In genomic region chr20:57618091-57618765, GRCh38 we compare ENCODE assay signal across 10 cellular contexts. TPM values are rescaled to one million over a fixed set of nuclear protein-coding genes. Genes with fewer than 3 reads are reported as not detected.
DNase-seq lines count a peak whose midpoint lies in the region; ATAC-seq and TF ChIP-seq lines count a peak whose summit lies in the region.
"Had no signal": no experiment of that assay in that cellular context is flagged by ENCODE, and none has a peak within 500 bp of the region (broad histone marks: within the 10 kb centered on the region; RNA-seq: fewer than 3 reads in every experiment).

No MANE protein-coding gene starts in this region.

- intact Hi-C loops in left ventricle myocardium superior (cut with micrococcal nuclease) (no loop called here), Right ventricle myocardium inferior (cut with DNase I) (no loop called here), transverse colon (cut with DNase I; ENCODE audit: low total_unique reads) (no loop called here), cardiac septum (cut with DNase I) (no loop called here)

- no peak overlapping the region for H2AFZ ChIP-seq in SU-DHL-6 (ENCODE audit: low read depth, low read length, severe bottlenecking)

- no peak overlapping the region for H3K9ac ChIP-seq in SU-DHL-6 (ENCODE audit: low read length)

- POLR2A ChIA-PET in GM10248 (lab: Yijun Ruan, JAX), result no interaction called here

- H4K20me1 ChIP-seq in SU-DHL-6 (ENCODE audit: low read depth, low read length), result no peaks in the 10 kb centered on the region

- H3K9me3 ChIP-seq in SU-DHL-6 (ENCODE audit: insufficient read depth, low read length), result no peaks in the 10 kb centered on the region
- no peaks in the 10 kb centered on the region for H3K9me3 ChIP-seq in transverse colon

- ATAC-seq in left ventricle myocardium superior (no peak), Right ventricle myocardium inferior (no peak)

- no peak for TF ChIP-seq POLR2A in transverse colon (IDR thresholded peaks at IDR 0.05)

- H3K9me2 ChIP-seq in SU-DHL-6 (replicated peaks; ENCODE audit: insufficient read depth, low read length), result no peaks in the 10 kb centered on the region

- H3K4me2 ChIP-seq in SU-DHL-6 (ENCODE audit: low read depth, low read length, poor library complexity, severe bottlenecking), result peak overlapping the region; percentile 49

- CTCF ChIA-PET in GM10248 (lab: Yijun Ruan, JAX), result interaction anchor here (1.2 to 2.0 kb wide), 3 partner anchors 20 to 469 kb away, joined by 3 to 6 read pairs (median 6); no protein-coding TSS in a partner anchor

- no peaks in the 10 kb centered on the region for H3K79me2 ChIP-seq in SU-DHL-6 (ENCODE audit: insufficient read depth, low read length)

- TF ChIP-seq CTCF in SU-DHL-6 (IDR thresholded peaks at IDR 0.05; ENCODE audit: insufficient read depth, low read length, poor library complexity, severe bottlenecking) (no peak), epithelial cell of esophagus (IDR thresholded peaks at IDR 0.05; ENCODE audit: insufficient read depth, low read depth, low read length, missing control alignments) (no peak), transverse colon (IDR thresholded peaks at IDR 0.05) (no peak), GM10248 (IDR thresholded peaks at IDR 0.05; ENCODE audit: control extremely low read depth, extremely low read depth, low read depth, missing control alignments) (no peak)

- peaks cover 4 to 36% (median 12%) of the 10 kb centered on the region in 4 donors for H3K4me1 ChIP-seq in transverse colon

- in situ Hi-C loops in transverse colon (cut with MboI; ENCODE audit: low pct_ligation_motif_present in 1 of 4, low pct_unique_long_range_greater_than_20kb in 1 of 4, low sequenced_read_pairs in 3 of 4), result loop anchor here in 1 of 4 donors (25.0 kb wide), 1 partner anchor 231 kb away; the partner anchor contains the start of gene RBM38

- H3K27me3 ChIP-seq in SU-DHL-6 (ENCODE audit: low read length), result no peaks in the 10 kb centered on the region; the same call in 1 of the 2 replicates
- no peaks in the 10 kb centered on the region for H3K27me3 ChIP-seq in transverse colon

- no peak overlapping the region for H3K27ac ChIP-seq in SU-DHL-6 (ENCODE audit: low read depth, low read length)
- peak overlapping the region; percentile 60 to 80 (median 70) for H3K27ac ChIP-seq in transverse colon

- peaks cover 24% of the 10 kb centered on the region for H3F3A ChIP-seq in SU-DHL-6 (ENCODE audit: insufficient read depth)

- 40 to 59% methylated on average over 1 to 14 of the region's 14 CpGs for WGBS in transverse colon (ENCODE audit: low coverage in 1 of 2), 2 donors

- H3K36me3 ChIP-seq in SU-DHL-6 (ENCODE audit: low read length) (no peaks in the 10 kb centered on the region), transverse colon (no peaks in the 10 kb centered on the region)

- H3K4me3 ChIP-seq in SU-DHL-6 (ENCODE audit: insufficient read depth, low read length, poor library complexity, severe bottlenecking) (no peak overlapping the region), epithelial cell of esophagus (ENCODE audit: low read length) (no peak overlapping the region), transverse colon (peak overlapping the region in 1 of 4 donors; percentile 4)

- DNase-seq in left ventricle myocardium superior, result peak; percentile 29
- no peak for DNase-seq in Right ventricle myocardium inferior (ENCODE audit: missing footprints)
- DNase-seq in epithelial cell of esophagus (ENCODE audit: low read depth), result peak; percentile 82
- peak; percentile 78 for DNase-seq in transverse colon
- DNase-seq in NCI-H446 (lab: John Stamatoyannopoulos, UW), result no peak
- DNase-seq in GM10248 (ENCODE audit: extremely low spot score), result no peak
- no peak for DNase-seq in cardiac septum (ENCODE audit: low spot score)
- DNase-seq: SHP77 had no signal

- TF ChIP-seq EP300 in transverse colon (IDR thresholded peaks at IDR 0.05; ENCODE audit: low read depth), result no peak

RNA-seq across cellular contexts. Expression of gene ZBP1, which starts 2.0 kb away (rescaled TPM):
- total RNA-seq in left ventricle myocardium superior, result 0.15 TPM
- total RNA-seq in Right ventricle myocardium inferior, result 0.22 TPM
- total RNA-seq in transverse colon, result 1 to 10 TPM in 2 of 4 donors, not detected in 2; 1.6 to 4.4 TPM
- total RNA-seq in cardiac septum, result 0.43 TPM

RNA-seq across cellular contexts. Expression of gene PCK1, which starts 57.3 kb away (rescaled TPM):
- total RNA-seq in left ventricle myocardium superior (0.62 TPM), Right ventricle myocardium inferior (4.4 TPM), transverse colon (100 to 1,000 TPM; 395 to 794 (median 739) TPM), cardiac septum (0.48 TPM)
- total RNA-seq: myocyte had no signal

Comparison
In these comparisons a context has a peak if more than half of its experiments do, and no peak if none do; other contexts are left out.
1. DNase-seq: peak in left ventricle myocardium superior (single experiment), epithelial cell of esophagus (single experiment) and transverse colon (single experiment); none in Right ventricle myocardium inferior (single experiment), NCI-H446 (0 of 2), GM10248 (single experiment) and cardiac septum (single experiment).
2. RNA of gene PCK1, which starts 57.3 kb away (total RNA-seq): 395 to 794 TPM in transverse colon; 4.4 TPM in Right ventricle myocardium inferior (single experiment), 0.62 TPM in left ventricle myocardium superior (single experiment) and 0.48 TPM in cardiac septum (single experiment); every median in the first group is over 10 times any median in the second.